8 cellular contexts compared by ENCODE assay signal in genomic region chr6:155315516-155315871, GRCh38. TPM values are rescaled to one million over a fixed set of nuclear protein-coding genes. Genes with fewer than 3 reads are reported as not detected.
A peak's percentile ranks its signal among the peaks of the same experiment; 100 is the strongest.
DNase-seq lines count a peak whose midpoint lies in the region; ATAC-seq and TF ChIP-seq lines count a peak whose summit lies in the region.

No MANE protein-coding gene starts in this region.

- H3K9ac ChIP-seq in SK-N-SH, result peak overlapping the region; percentile 75

- H3K27ac ChIP-seq in SK-N-SH (ENCODE audit: low read depth in 2 of 2, low read length in 1 of 2), result peak overlapping the region; percentile 83 to 97
- H3K27ac ChIP-seq in spleen, result peak overlapping the region; percentile 60 to 94 (median 91)

- H3F3A ChIP-seq in SK-N-SH (replicated peaks; ENCODE audit: insufficient read depth), result peaks cover 16% of the 10 kb centered on the region

- 63% methylated on average over 3 of the region's 3 CpGs for WGBS in SK-N-SH (ENCODE audit: low lambda C conversion rate)
- WGBS in spleen, 5 donors, result 27 to 71% (median 50%) methylated on average over 3 of the region's 3 CpGs

- H4K20me1 ChIP-seq in SK-N-SH (ENCODE audit: insufficient read depth), result no peaks in the 10 kb centered on the region

- POLR2A ChIA-PET in SK-N-SH (lab: Yijun Ruan, JAX), result interaction anchor here (0.5 to 1.6 kb wide), 4 partner anchors 17 to 714 kb away, joined by 3 to 5 read pairs (median 4); no protein-coding TSS in a partner anchor

- peak overlapping the region; percentile 95 to 99 for H3K4me3 ChIP-seq in SK-N-SH (ENCODE audit: low read depth in 2 of 2, low read length in 1 of 2)
- peak overlapping the region; percentile 89 for H3K4me3 ChIP-seq in fibroblast of pulmonary artery (replicated peaks; ENCODE audit: low read depth, low read length)
- peak overlapping the region in 7 of 8 donors; percentile 66 to 94 (median 84) for H3K4me3 ChIP-seq in spleen

- ATAC-seq in HG03354 (IDR thresholded peaks at IDR 0.05; ENCODE audit: poor library complexity, severe bottlenecking, unreplicated experiment), result no peak

- H3K27me3 ChIP-seq in SK-N-SH (ENCODE audit: insufficient read depth), result no peaks in the 10 kb centered on the region
- H3K27me3 ChIP-seq in spleen (replicated peaks in 1 of 7), result no peaks in the 10 kb centered on the region

- peak; percentile 5 for DNase-seq in DMS53 (lab: John Stamatoyannopoulos, UW)
- no peak for DNase-seq in DMS53 treated with DMSO at 0.1 percent for 48 hours (lab: John Stamatoyannopoulos, UW; ENCODE audit: unreplicated experiment)
- DNase-seq in SK-N-SH, result no peak
- peak; percentile 58 for DNase-seq in fibroblast of pulmonary artery (ENCODE audit: low read depth)
- DNase-seq in spleen, result no peak
- no peak for DNase-seq in RPMI8226
- DNase-seq in GM13977 (ENCODE audit: low spot score), result no peak

- peaks cover 36% of the 10 kb centered on the region for H3K79me2 ChIP-seq in SK-N-SH (ENCODE audit: insufficient read depth)

- peak overlapping the region; percentile 92 for H2AFZ ChIP-seq in SK-N-SH (ENCODE audit: low read depth)

- H3K36me3 ChIP-seq in SK-N-SH (replicated peaks in 1 of 2; ENCODE audit: control insufficient read depth in 1 of 2, insufficient read depth in 2 of 2, low read length in 1 of 2), result peaks cover 9 to 20% of the 10 kb centered on the region in 2 experiments
- peaks cover 0 to 6% (median under 1%) of the 10 kb centered on the region in 6 donors for H3K36me3 ChIP-seq in spleen

- intact Hi-C loops in spleen (cut with DNase I; ENCODE audit: low total_unique reads), result no loop called here

- H3K4me2 ChIP-seq in SK-N-SH, result peak overlapping the region; percentile 71

- H3K4me1 ChIP-seq in SK-N-SH (ENCODE audit: control insufficient read depth in 1 of 2, insufficient read depth in 2 of 2, low read depth in 1 of 2, low read length in 1 of 2), result peaks cover 12 to 22% of the 10 kb centered on the region in 2 experiments
- peaks cover 0 to 61% (median 38%) of the 10 kb centered on the region in 6 donors for H3K4me1 ChIP-seq in spleen

- TF ChIP-seq RAD21 in SK-N-SH (IDR thresholded peaks at IDR 0.05; ENCODE audit: low read length), result no peak

- TF ChIP-seq CTCF in SK-N-SH (IDR thresholded peaks at IDR 0.05), result no peak
- TF ChIP-seq CTCF in fibroblast of pulmonary artery (IDR thresholded peaks at IDR 0.05; ENCODE audit: low read length, missing control alignments), result no peak
- no peak for TF ChIP-seq CTCF in spleen (IDR thresholded peaks at IDR 0.05 in 8 of 11, conservative IDR thresholded peaks at IDR 0.05 in 3 of 11)
- no peak for TF ChIP-seq CTCF in GM13977 (IDR thresholded peaks at IDR 0.05; ENCODE audit: extremely low read depth, insufficient read depth, missing control alignments)

- no peak for TF ChIP-seq POLR2A in spleen (IDR thresholded peaks at IDR 0.05)

- in situ Hi-C loops in GM13977 (cut with MboI; ENCODE audit: low pct_unique_long_range_greater_than_20kb, low sequenced_read_pairs, unreplicated experiment), result no loop called here

- CTCF ChIA-PET in SK-N-SH (lab: Yijun Ruan, JAX), result interaction anchor here (0.8 to 3.1 kb wide), 11 partner anchors 16 to 447 kb away, joined by 3 to 15 read pairs (median 4); partner anchors contain the start of gene CLDN20

- no peaks in the 10 kb centered on the region for H3K9me3 ChIP-seq in SK-N-SH
- no peaks in the 10 kb centered on the region for H3K9me3 ChIP-seq in spleen

- no peak for TF ChIP-seq EP300 in SK-N-SH (IDR thresholded peaks at IDR 0.05; ENCODE audit: borderline replicate concordance in 1 of 2, low read depth in 1 of 2, low read length in 1 of 2)

- no peaks in the 10 kb centered on the region for H3K9me2 ChIP-seq in SK-N-SH

TF ChIP-seq in SK-N-SH, 30 proteins besides CTCF, POLR2A, EP300 and RAD21:
- no peak for TF ChIP-seq FOXJ3 (CRISPR knock-in tag; IDR thresholded peaks at IDR 0.05)
- no peak for TF ChIP-seq TEAD4 (IDR thresholded peaks at IDR 0.05; ENCODE audit: borderline replicate concordance, insufficient read depth)
- no peak for TF ChIP-seq ELF1 (IDR thresholded peaks at IDR 0.05)
- TF ChIP-seq TCF12 (IDR thresholded peaks at IDR 0.05), result no peak
- no peak for TF ChIP-seq RXRA (IDR thresholded peaks at IDR 0.05; ENCODE audit: borderline replicate concordance, low read depth)
- no peak for TF ChIP-seq IRF3 (IDR thresholded peaks at IDR 0.05; ENCODE audit: low read depth, low read length)
- no peak for TF ChIP-seq POLR2AphosphoS5 (IDR thresholded peaks at IDR 0.05; ENCODE audit: low read depth, low read length)
- TF ChIP-seq YY1 (IDR thresholded peaks at IDR 0.05; ENCODE audit: low read depth), result no peak
- TF ChIP-seq JUND (IDR thresholded peaks at IDR 0.05), result no peak
- no peak for TF ChIP-seq CHD2 (IDR thresholded peaks at IDR 0.05; ENCODE audit: low read length, partially characterized antibody)
- no peak for TF ChIP-seq TAF1 (IDR thresholded peaks at IDR 0.05; ENCODE audit: borderline replicate concordance, low read depth, low read length)
- no peak for TF ChIP-seq RCOR1 (IDR thresholded peaks at IDR 0.05; ENCODE audit: low read length)
- no peak for TF ChIP-seq MAX (IDR thresholded peaks at IDR 0.05; ENCODE audit: low read depth)
- no peak for TF ChIP-seq USF1 (IDR thresholded peaks at IDR 0.05; ENCODE audit: borderline replicate concordance, low read depth)
- TF ChIP-seq MEF2A (IDR thresholded peaks at IDR 0.05; ENCODE audit: borderline replicate concordance, low read depth), result no peak
- no peak for TF ChIP-seq ZBTB33 (IDR thresholded peaks at IDR 0.05; ENCODE audit: borderline replicate concordance, low read depth)

RNA-seq across cellular contexts. Expression of gene TFB1M, which starts 1.2 kb away (rescaled TPM):
- polyA plus RNA-seq in SK-N-SH (2012; rRNA removed) (28.4 and 36.1 TPM in 2 replicates), spleen (10 to 100 TPM; 16.7 to 17.8 (median 16.7) TPM)
- 29.4 and 31.6 TPM in 2 replicates for polyA plus RNA-seq in SK-N-SH (2012; cell fraction: cytosol; rRNA removed)
- 64.7 and 89.2 TPM in 2 replicates for polyA plus RNA-seq in SK-N-SH (2012; cell fraction: nucleus; rRNA removed)
- 10 to 100 TPM; 11.4 to 39.2 (median 24.0) TPM for total RNA-seq in spleen

RNA-seq across cellular contexts. Expression of gene CLDN20, which starts 51.7 kb away (rescaled TPM):
- polyA plus RNA-seq in SK-N-SH (2012; rRNA removed) (0.07 TPM in 1 of 2 replicates, not detected in the other), spleen (not detected)
- polyA plus RNA-seq in SK-N-SH (2012; cell fraction: cytosol; rRNA removed), result 0.04 and 0.18 TPM in 2 replicates
- polyA plus RNA-seq in SK-N-SH (2012; cell fraction: nucleus; rRNA removed), result 0.06 and 0.39 TPM in 2 replicates
- total RNA-seq in spleen, result not detected

Comparison
In these comparisons a context has a peak if more than half of its experiments do, and no peak if none do; other contexts are left out.
1. DNase-seq: peak in DMS53 (single experiment) and fibroblast of pulmonary artery (single experiment); none in DMS53 treated with DMSO at 0.1 percent for 48 hours (single experiment), SK-N-SH (single experiment), spleen (single experiment), RPMI8226 (single experiment) and GM13977 (single experiment).
2. Peak in every context shown above with its lines, with median percentiles within 50 percentile points of each other: H3K4me3 ChIP-seq.